Comparison of ENCODE assay signal across 12 cellular contexts in the genomic region with DNA sequence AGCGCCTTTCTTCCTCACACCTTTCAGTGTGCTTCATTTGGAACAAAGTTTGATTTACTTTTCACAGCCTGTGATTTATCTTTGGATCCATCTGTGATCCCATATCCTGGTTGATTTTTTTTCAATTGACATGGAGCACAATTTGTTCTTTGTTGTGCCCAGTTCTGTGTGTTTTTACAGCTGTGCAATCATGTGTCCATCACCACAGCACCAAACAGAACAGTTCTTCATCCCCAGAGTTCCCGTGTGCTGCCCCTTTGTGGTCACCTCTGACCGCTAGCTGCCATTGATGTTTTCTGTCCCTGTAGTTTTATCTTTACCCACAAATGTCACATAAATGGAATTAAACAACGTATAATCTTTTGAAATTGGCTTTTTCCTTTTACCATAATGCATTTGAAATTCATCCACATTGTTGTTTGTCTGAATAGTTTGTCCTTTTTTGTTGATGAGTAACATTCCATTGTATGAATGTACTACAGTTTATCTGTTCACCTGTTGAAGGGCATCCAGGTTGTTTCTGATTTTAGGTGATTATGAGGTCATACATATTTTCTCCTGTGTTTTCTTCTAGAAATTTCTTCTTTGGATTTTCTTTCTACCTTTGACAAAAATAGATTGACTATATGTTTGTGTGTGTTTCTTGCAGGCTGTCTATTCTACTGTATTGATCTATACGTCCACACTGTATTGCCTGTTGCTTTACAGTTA. TPM values are rescaled to one million over a fixed set of nuclear protein-coding genes. Genes with fewer than 3 reads are reported as not detected.
DNase-seq lines count a peak whose midpoint lies in the region; ATAC-seq and TF ChIP-seq lines count a peak whose summit lies in the region.
"Had no signal": no experiment of that assay in that cellular context is flagged by ENCODE, and none has a peak within 500 bp of the region (broad histone marks: within the 10 kb centered on the region; RNA-seq: fewer than 3 reads in every experiment).

No MANE protein-coding gene starts in this region.

- H3K27me3 Mint-ChIP-seq in natural killer cell (ENCODE audit: low read depth in 2 of 2) = no peaks in the 10 kb centered on the region
- no peaks in the 10 kb centered on the region for H3K27me3 Mint-ChIP-seq in natural killer cell treated with Interleukin-12 subunit alpha and Interleukin-12 subunit beta and Interleukin-15 and Interleukin-18, amount 100 ng/mL, for 72 hours

- ATAC-seq in natural killer cell (no peak), HG03342 (IDR thresholded peaks at IDR 0.05; ENCODE audit: unreplicated experiment) (no peak)
- ATAC-seq in natural killer cell treated with Interleukin-12 subunit alpha and Interleukin-12 subunit beta and Interleukin-15 and Interleukin-18, amount 100 ng/mL, for 72 hours = no peak

- DNase-seq in natural killer cell (no peak), middle frontal gyrus (ENCODE audit: extremely low spot score, low spot score) (peak; percentile 39), SKM-1 treated with dmso at 0.1 percent for 144 hours (lab: John Stamatoyannopoulos, UW; ENCODE audit: unreplicated experiment) (no peak), NCI-H146 treated with DMSO at 0.1 percent for 48 hours (lab: John Stamatoyannopoulos, UW; ENCODE audit: unreplicated experiment) (no peak), cerebellar nuclear complex (lab: John Stamatoyannopoulos, UW) (no peak)
- no peak for DNase-seq in natural killer cell treated with Interleukin-12 subunit alpha and Interleukin-12 subunit beta and Interleukin-15 and Interleukin-18, amount 100 ng/mL, for 72 hours (ENCODE audit: low spot score)
- DNase-seq: activated CD4-positive, alpha-beta T cell treated with anti-CD3 and anti-CD28 coated beads for 1 hour; activated T-cell treated with anti-CD3 and anti-CD28 coated beads, Interleukin-2, amount 50 U/mL, for 48 hours; SW 1271 had no signal

- peaks cover 6% of the 10 kb centered on the region for H3K36me3 Mint-ChIP-seq in natural killer cell
- peaks cover 5% of the 10 kb centered on the region for H3K36me3 Mint-ChIP-seq in natural killer cell treated with Interleukin-12 subunit alpha and Interleukin-12 subunit beta and Interleukin-15 and Interleukin-18, amount 100 ng/mL, for 72 hours

- H3K27ac ChIP-seq in cingulate gyrus (ENCODE audit: low read depth, low read length) = peak overlapping the region; percentile 96
- H3K27ac ChIP-seq: ascending aorta had no signal

- no peak overlapping the region for H3K4me3 Mint-ChIP-seq in natural killer cell
- H3K4me3 Mint-ChIP-seq in natural killer cell treated with Interleukin-12 subunit alpha and Interleukin-12 subunit beta and Interleukin-15 and Interleukin-18, amount 100 ng/mL, for 72 hours = no peak overlapping the region

- intact Hi-C loops in natural killer cell (cut with micrococcal nuclease) = no loop called here

- H3K4me1 Mint-ChIP-seq in natural killer cell = peaks cover 19 to 29% of the 10 kb centered on the region in 2 donors
- H3K4me1 Mint-ChIP-seq in natural killer cell treated with Interleukin-12 subunit alpha and Interleukin-12 subunit beta and Interleukin-15 and Interleukin-18, amount 100 ng/mL, for 72 hours (ENCODE audit: low read depth in 2 of 2) = peaks cover 8 to 10% of the 10 kb centered on the region in 2 donors

- TF ChIP-seq CTCF in natural killer cell (IDR thresholded peaks at IDR 0.05) = no peak

- no peaks in the 10 kb centered on the region for H3K9me3 Mint-ChIP-seq in natural killer cell
- H3K9me3 Mint-ChIP-seq in natural killer cell treated with Interleukin-12 subunit alpha and Interleukin-12 subunit beta and Interleukin-15 and Interleukin-18, amount 100 ng/mL, for 72 hours = no peaks in the 10 kb centered on the region

- peak overlapping the region; percentile 27 to 42 for H3K27ac Mint-ChIP-seq in natural killer cell
- no peak overlapping the region for H3K27ac Mint-ChIP-seq in natural killer cell treated with Interleukin-12 subunit alpha and Interleukin-12 subunit beta and Interleukin-15 and Interleukin-18, amount 100 ng/mL, for 72 hours

RNA-seq across cellular contexts. Expression of gene MIGA1, which starts 17.4 kb away (rescaled TPM):
- total RNA-seq in natural killer cell = 10 to 100 TPM; 13.6 to 16.9 (median 15.6) TPM
- total RNA-seq in natural killer cell treated with Interleukin-12 subunit alpha and Interleukin-12 subunit beta and Interleukin-15 and Interleukin-18, amount 100 ng/mL, for 72 hours = 10 to 100 TPM; 13.3 to 14.0 TPM

RNA-seq across cellular contexts. Expression of gene USP33, which starts 37.2 kb away (rescaled TPM):
- total RNA-seq in natural killer cell = 100 to 1,000 TPM in 2 of 3 donors, 10 to 100 TPM in 1; 88.1 to 112 (median 101) TPM
- 10 to 100 TPM; 54.7 to 55.0 TPM for total RNA-seq in natural killer cell treated with Interleukin-12 subunit alpha and Interleukin-12 subunit beta and Interleukin-15 and Interleukin-18, amount 100 ng/mL, for 72 hours

Comparison
In these comparisons a context has a peak if more than half of its experiments do, and no peak if none do; other contexts are left out.
1. H3K27ac Mint-ChIP-seq: peak in natural killer cell (2 of 2); none in natural killer cell treated with Interleukin-12 subunit alpha and Interleukin-12 subunit beta and Interleukin-15 and Interleukin-18, amount 100 ng/mL, for 72 hours (0 of 2).